In the genomic region with DNA sequence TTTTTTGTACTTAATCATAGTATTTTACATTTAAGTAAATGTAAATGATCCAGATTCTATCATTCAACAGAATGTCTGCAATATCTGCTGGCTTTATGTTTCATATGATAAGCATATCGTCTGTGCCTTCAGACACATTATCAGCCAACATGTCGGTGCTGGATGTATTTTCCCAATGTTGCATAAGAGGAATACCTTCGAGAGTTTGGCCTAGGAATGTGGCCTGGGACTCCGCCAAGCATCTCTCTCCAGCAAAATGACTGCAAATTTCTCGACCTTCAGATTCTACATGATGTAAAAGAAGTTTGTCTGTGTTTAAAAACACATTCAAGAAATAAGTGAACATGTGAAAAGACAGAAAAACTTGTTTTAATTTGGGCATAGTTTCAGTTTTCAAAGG, we compare ENCODE assay signal across 20 cellular contexts. TPM values are rescaled to one million over a fixed set of nuclear protein-coding genes. Genes with fewer than 3 reads are reported as not detected.
"Had no signal": no experiment of that assay in that cellular context is flagged by ENCODE, and none has a peak within 500 bp of the region (broad histone marks: within the 10 kb centered on the region; RNA-seq: fewer than 3 reads in every experiment).

No MANE protein-coding gene starts in this region.

- H3K4me3 Mint-ChIP-seq: activated CD4-positive, alpha-beta T cell treated with anti-CD3 and anti-CD28 coated beads, Interleukin-2, amount 10 ng/mL, durations not matched to agents 7 days and 5 days; activated CD8-positive, alpha-beta T cell treated with anti-CD3 and anti-CD28 coated beads, Interleukin-2, amount 10 ng/mL, durations not matched to agents 7 days and 5 days; activated naive CD4-positive, alpha-beta T cell treated with anti-CD3 and anti-CD28 coated beads for 36 hours; activated T-cell treated with anti-CD3 and anti-CD28 coated beads, Interleukin-2, amount 50 U/mL, for 24 hours; nephron had no signal

- H3K4me3 ChIP-seq: lower lobe of right lung, thyroid gland had no signal

- H3K4me1 ChIP-seq: foreskin keratinocyte, lower lobe of right lung, thyroid gland had no signal

- H3K9me3 ChIP-seq: lower lobe of right lung, thyroid gland had no signal

- H3K27me3 ChIP-seq: thyroid gland had no signal

- H3K27ac ChIP-seq: foreskin keratinocyte, lower lobe of right lung, thyroid gland had no signal

- H3K4me1 Mint-ChIP-seq: activated CD4-positive, alpha-beta T cell treated with anti-CD3 and anti-CD28 coated beads, Interleukin-2, amount 10 ng/mL, durations not matched to agents 7 days and 5 days had no signal

- H3K36me3 ChIP-seq: lower lobe of right lung, thyroid gland had no signal

- DNase-seq: activated CD4-positive, alpha-beta T cell treated with anti-CD3 and anti-CD28 coated beads, Interleukin-2, amount 10 ng/mL, durations not matched to agents 7 days and 5 days; activated CD8-positive, alpha-beta T cell treated with anti-CD3 and anti-CD28 coated beads, Interleukin-2, amount 10 ng/mL, durations not matched to agents 7 days and 5 days; activated naive CD4-positive, alpha-beta T cell treated with anti-CD3 and anti-CD28 coated beads for 36 hours; activated T-cell treated with anti-CD3 and anti-CD28 coated beads, Interleukin-2, amount 50 U/mL, for 24 hours; anterior cingulate cortex; cerebellar nuclear complex; effector CD8-positive, alpha-beta T cell; foreskin keratinocyte; hippocampal formation; lower lobe of right lung; nucleus accumbens; posterior cingulate gyrus; stimulated activated naive CD4-positive, alpha-beta T cell treated with Interleukin-2 at 50 U/mL for 16 hours; T1000; thyroid gland had no signal

- H3K9me3 Mint-ChIP-seq: activated CD4-positive, alpha-beta T cell treated with anti-CD3 and anti-CD28 coated beads, Interleukin-2, amount 10 ng/mL, durations not matched to agents 7 days and 5 days; activated naive CD4-positive, alpha-beta T cell treated with anti-CD3 and anti-CD28 coated beads for 36 hours; activated T-cell treated with anti-CD3 and anti-CD28 coated beads, Interleukin-2, amount 50 U/mL, for 24 hours; activated T-helper 2 cell treated with anti-CD3 and anti-CD28 coated beads, Interferon-gamma antibody, Interleukin-2, Interleukin-4, amounts not matched to agents 10 μg/mL and 5 μg/mL and 100 μg/mL, durations not matched to agents 14 hours and 24 hours and 36 hours; nephron had no signal

- H3K27ac Mint-ChIP-seq: activated CD4-positive, alpha-beta T cell treated with anti-CD3 and anti-CD28 coated beads, Interleukin-2, amount 10 ng/mL, durations not matched to agents 7 days and 5 days; activated CD8-positive, alpha-beta T cell treated with anti-CD3 and anti-CD28 coated beads, Interleukin-2, amount 10 ng/mL, durations not matched to agents 7 days and 5 days; activated naive CD4-positive, alpha-beta T cell treated with anti-CD3 and anti-CD28 coated beads for 36 hours; activated T-cell treated with anti-CD3 and anti-CD28 coated beads, Interleukin-2, amount 50 U/mL, for 24 hours; activated T-helper 2 cell treated with anti-CD3 and anti-CD28 coated beads, Interferon-gamma antibody, Interleukin-2, Interleukin-4, amounts not matched to agents 10 μg/mL and 5 μg/mL and 100 μg/mL, durations not matched to agents 14 hours and 24 hours and 36 hours; nephron had no signal

- ATAC-seq: activated CD4-positive, CD25-positive, alpha-beta regulatory T cell treated with anti-CD3 and anti-CD28 coated beads, Interleukin-2, amount 50 U/mL, for 24 hours; activated CD8-positive, alpha-beta T cell treated with anti-CD3 and anti-CD28 coated beads, Interleukin-2, amount 10 ng/mL, durations not matched to agents 7 days and 5 days; esophagus mucosa; foreskin keratinocyte; lower lobe of right lung had no signal

RNA-seq across cellular contexts. Expression of a gene that starts 6.9 kb away (rescaled TPM):
- total RNA-seq: activated CD4-positive, alpha-beta T cell treated with anti-CD3 and anti-CD28 coated beads, Interleukin-2, amount 10 ng/mL, durations not matched to agents 7 days and 5 days; activated CD8-positive, alpha-beta T cell treated with anti-CD3 and anti-CD28 coated beads, Interleukin-2, amount 10 ng/mL, durations not matched to agents 7 days and 5 days; activated naive CD4-positive, alpha-beta T cell treated with anti-CD3 and anti-CD28 coated beads for 36 hours; activated T-helper 2 cell treated with anti-CD3 and anti-CD28 coated beads, Interferon-gamma antibody, Interleukin-2, Interleukin-4, amounts not matched to agents 10 μg/mL and 5 μg/mL and 100 μg/mL, durations not matched to agents 14 hours and 24 hours and 36 hours; T-helper 1 cell treated with Interleukin-12 subunit alpha and Interleukin-12 subunit beta and Interleukin-4 antibody, amounts not matched to agents 30 ng/mL and 1 ng/mL, for 36 hours had no signal
